ENCODE assay signal across 17 cellular contexts in genomic region chr3:136632625-136633081, GRCh38.
DNase-seq lines count a peak whose midpoint lies in the region; ATAC-seq, FAIRE-seq and TF ChIP-seq lines count a peak whose summit lies in the region.
"Had no signal": no experiment of that assay in that cellular context is flagged by ENCODE, and none has a peak within 500 bp of the region (broad histone marks: within the 10 kb centered on the region; RNA-seq: fewer than 3 reads in every experiment).

No MANE protein-coding gene starts in this region.

- ATAC-seq in A549 = peak in 1 of 2 experiments; percentile 38; a peak in 3 of 6 replicates
- peak; percentile 68 for ATAC-seq in left lobe of liver
- ATAC-seq in GM19452 (IDR thresholded peaks at IDR 0.05; ENCODE audit: unreplicated experiment) = no peak
- no peak for ATAC-seq in GM21526 (IDR thresholded peaks at IDR 0.05; ENCODE audit: low FRiP score, unreplicated experiment)
- ATAC-seq: stimulated activated naive CD8-positive, alpha-beta T cell treated with anti-CD3 and anti-CD28 coated beads, Interleukin-15, Interleukin-2, amounts not matched to agents 100 U/mL and 50 U/mL, for 24 hours; upper lobe of right lung had no signal

- H2AFZ ChIP-seq in OCI-LY3 (ENCODE audit: low read depth, low read length) = no peak overlapping the region

- peak in 1 of 2 experiments; percentile 23 for DNase-seq in A549 (ENCODE audit: low read depth in 1 of 2, low spot score in 1 of 2)
- DNase-seq in GM19239 (ENCODE audit: insufficient read length, low spot score) = no peak
- no peak for DNase-seq in left lobe of liver (ENCODE audit: low spot score)
- DNase-seq in GM13976 (ENCODE audit: low spot score) = no peak
- DNase-seq in germinal center (ENCODE audit: low spot score) = no peak
- DNase-seq: activated CD8-positive, alpha-beta memory T cell treated with anti-CD3 and anti-CD28 coated beads, Interleukin-2, amount 50 U/mL, for 4 hours; activated naive CD4-positive, alpha-beta T cell treated with anti-CD3 and anti-CD28 coated beads, Interleukin-2, amount 50 U/mL, for 16 hours; hypothalamus; NCI-H1930; NCI-H524 treated with DMSO at 0.1 percent for 48 hours; RPMI8226; stimulated activated naive CD8-positive, alpha-beta T cell treated with anti-CD3 and anti-CD28 coated beads, Interleukin-15, Interleukin-2, amounts not matched to agents 100 U/mL and 50 U/mL, for 24 hours; upper lobe of right lung had no signal

- peaks cover 17% of the 10 kb centered on the region for H3K36me3 ChIP-seq in OCI-LY3 (replicated peaks; ENCODE audit: low read depth, low read length)
- H3K36me3 ChIP-seq: upper lobe of right lung had no signal

- H3K27ac ChIP-seq in A549 = peak overlapping the region in 1 of 2 experiments; percentile 64; a peak in 3 of 6 replicates
- H3K27ac ChIP-seq in OCI-LY3 (ENCODE audit: low read length) = no peak overlapping the region
- H3K27ac ChIP-seq: upper lobe of right lung had no signal

- POLR2A ChIA-PET in A549 (lab: Yijun Ruan, JAX) = no interaction called here

- in situ Hi-C loops in GM13976 (cut with MboI; ENCODE audit: low sequenced_read_pairs, unreplicated experiment) = no loop called here

- TF ChIP-seq CTCF in A549 (IDR thresholded peaks at IDR 0.05) = no peak
- no peak for TF ChIP-seq CTCF in OCI-LY3 (IDR thresholded peaks at IDR 0.05; ENCODE audit: low read depth, low read length)
- TF ChIP-seq CTCF in GM13976 (IDR thresholded peaks at IDR 0.05; ENCODE audit: borderline replicate concordance, control extremely low read depth, extremely low read depth, insufficient read depth, missing control alignments) = no peak

- TF ChIP-seq EP300 in A549 (IDR thresholded peaks at IDR 0.05) = no peak

- FAIRE-seq in A549 (lab: Jason Lieb, UNC) = no peak
- FAIRE-seq in GM19239 (lab: Jason Lieb, UNC) = peak; percentile 37
- FAIRE-seq: D721Med had no signal

- H3K27me3 ChIP-seq in OCI-LY3 (ENCODE audit: low read depth, low read length) = no peaks in the 10 kb centered on the region
- H3K27me3 ChIP-seq: upper lobe of right lung had no signal

- H3K9me3 ChIP-seq in A549 (no peaks in the 10 kb centered on the region), OCI-LY3 (ENCODE audit: insufficient read depth, low read length) (no peaks in the 10 kb centered on the region)
- H3K9me3 ChIP-seq: upper lobe of right lung had no signal

- no peak for TF ChIP-seq RAD21 in A549 (conservative IDR thresholded peaks at IDR 0.05 in 1 of 2, IDR thresholded peaks at IDR 0.05 in 1 of 2)

- H3K4me2 ChIP-seq in A549 (peak overlapping the region; percentile 66), OCI-LY3 (ENCODE audit: low read length) (peak overlapping the region; percentile 33)

- peaks cover 30% of the 10 kb centered on the region for H3K4me1 ChIP-seq in A549
- H3K4me1 ChIP-seq in OCI-LY3 (ENCODE audit: low read length) = peaks cover 12% of the 10 kb centered on the region

- H3K4me3 ChIP-seq in A549 (no peak overlapping the region), OCI-LY3 (ENCODE audit: low read length) (no peak overlapping the region)
- H3K4me3 ChIP-seq: upper lobe of right lung had no signal

- CTCF ChIA-PET in A549 (lab: Yijun Ruan, JAX) = interaction anchor here (0.6 kb wide), 1 partner anchor 186 kb away, joined by 3 read pairs; no protein-coding TSS in a partner anchor

- TF ChIP-seq POLR2A in A549 (IDR thresholded peaks at IDR 0.05; ENCODE audit: low read length) = no peak

- H4K20me1 ChIP-seq in OCI-LY3 (ENCODE audit: insufficient read depth, low read length) = no peaks in the 10 kb centered on the region; the same call in 1 of the 2 replicates

- no peak overlapping the region for H3K9ac ChIP-seq in OCI-LY3 (ENCODE audit: low read length)

- WGBS in A549 (ENCODE audit: missing lambda C conversion rate) = 51% methylated on average over 5 of the region's 5 CpGs

- H3K79me2 ChIP-seq in OCI-LY3 (ENCODE audit: low read length) = peaks cover 66% of the 10 kb centered on the region

TF ChIP-seq in A549, 52 proteins besides CTCF, POLR2A, EP300 and RAD21:
- TF ChIP-seq NFE2L2 (conservative IDR thresholded peaks at IDR 0.05; ENCODE audit: low read length) (no peak), ELK1 (IDR thresholded peaks at IDR 0.05; ENCODE audit: low read depth, low read length) (no peak), HMGXB4 (CRISPR knock-in tag; IDR thresholded peaks at IDR 0.05; ENCODE audit: borderline replicate concordance) (no peak), PHF8 (IDR thresholded peaks at IDR 0.05; ENCODE audit: borderline replicate concordance, low read depth) (no peak), NPAS2 (CRISPR knock-in tag; IDR thresholded peaks at IDR 0.05; ENCODE audit: borderline replicate concordance) (no peak), SMC3 (IDR thresholded peaks at IDR 0.05) (no peak)
